12 cellular contexts compared by ENCODE assay signal in the genomic region with DNA sequence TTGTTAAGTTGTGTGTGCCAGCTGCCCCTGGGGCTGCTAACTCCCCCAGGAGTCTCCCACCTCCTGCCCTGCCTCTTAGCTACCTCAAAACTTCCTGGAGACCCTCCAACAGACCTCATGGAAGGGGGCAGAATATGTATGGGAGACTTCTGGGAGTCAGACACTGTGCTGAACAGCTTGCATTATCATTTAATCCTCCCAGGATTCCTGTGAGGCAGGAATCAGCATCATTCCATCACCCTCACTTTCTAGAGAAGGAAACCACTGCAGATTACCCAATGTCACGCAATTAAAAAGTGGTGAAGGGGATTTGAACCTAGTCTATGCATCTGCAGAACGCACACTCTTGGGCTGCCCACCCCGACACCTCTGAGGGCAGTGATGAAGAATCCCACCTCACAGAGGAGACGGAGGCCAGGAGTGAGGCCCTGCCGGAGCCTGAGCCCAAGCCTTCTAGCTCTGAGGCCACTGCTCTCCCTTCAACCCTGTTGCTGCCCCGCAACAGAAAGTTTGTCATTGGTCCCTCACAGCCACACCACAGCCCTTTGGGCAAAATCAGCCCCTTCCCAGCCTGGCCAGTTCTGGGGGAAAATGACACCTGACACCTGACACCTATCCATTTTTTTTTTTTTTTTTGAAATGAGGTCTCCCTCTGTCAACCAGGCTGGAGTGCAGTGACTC. TPM values are rescaled to one million over a fixed set of nuclear protein-coding genes. Genes with fewer than 3 reads are reported as not detected.
A peak's percentile ranks its signal among the peaks of the same experiment; 100 is the strongest.
DNase-seq lines count a peak whose midpoint lies in the region; ATAC-seq and TF ChIP-seq lines count a peak whose summit lies in the region.
"Had no signal": no experiment of that assay in that cellular context is flagged by ENCODE, and none has a peak within 500 bp of the region (broad histone marks: within the 10 kb centered on the region; RNA-seq: fewer than 3 reads in every experiment).

No MANE protein-coding gene starts in this region.

- no peak overlapping the region for H2BK20ac ChIP-seq in H9 (ENCODE audit: low read depth, low read length, poor library complexity, severe bottlenecking)

- TF ChIP-seq POLR2A in right lobe of liver (IDR thresholded peaks at IDR 0.05) (no peak), stomach (IDR thresholded peaks at IDR 0.05) (no peak)

- no peak overlapping the region for H2AFZ ChIP-seq in H9 (ENCODE audit: low read length)

- H3K79me1 ChIP-seq in H9 (ENCODE audit: insufficient read depth, low read depth, low read length, poor library complexity, severe bottlenecking) = no peaks in the 10 kb centered on the region

- DNase-seq in H9 = peak; percentile 71
- no peak for DNase-seq in choroid plexus epithelial cell (ENCODE audit: low read depth)
- DNase-seq in right lobe of liver = no peak
- no peak for DNase-seq in stomach
- DNase-seq in stimulated activated CD4-positive, alpha-beta T cell treated with anti-CD3 and anti-CD28 coated beads, Interleukin-1b, Interleukin-23, amount 100 ng/mL, for 48 hours = no peak
- no peak for DNase-seq in MV-4-11 (lab: John Stamatoyannopoulos, UW)
- DNase-seq in activated CD4-positive, alpha-beta T cell treated with anti-CD3 and anti-CD28 coated beads for 36 hours = no peak
- no peak for DNase-seq in NCI-H2081 treated with DMSO at 0.1 percent for 48 hours (lab: John Stamatoyannopoulos, UW)
- DNase-seq: activated CD8-positive, alpha-beta memory T cell treated with anti-CD3 and anti-CD28 coated beads, Interleukin-2, amount 10 ng/mL, durations not matched to agents 7 days and 5 days; activated naive CD8-positive, alpha-beta T cell treated with anti-CD3 and anti-CD28 coated beads, Interleukin-2, amount 50 U/mL, for 24 hours; occipital lobe; T1000 had no signal

- TF ChIP-seq EP300 in stomach (IDR thresholded peaks at IDR 0.05) = no peak

- no peaks in the 10 kb centered on the region for H3K36me3 ChIP-seq in right lobe of liver
- H3K36me3 ChIP-seq in stomach = peaks cover 0 to 69% (median 5%) of the 10 kb centered on the region in 4 donors

- no peak overlapping the region for H3K4me3 Mint-ChIP-seq in H9
- no peak overlapping the region for H3K4me3 Mint-ChIP-seq in activated CD4-positive, alpha-beta T cell treated with anti-CD3 and anti-CD28 coated beads for 36 hours
- H3K4me3 Mint-ChIP-seq: activated CD8-positive, alpha-beta memory T cell treated with anti-CD3 and anti-CD28 coated beads, Interleukin-2, amount 10 ng/mL, durations not matched to agents 7 days and 5 days; activated naive CD8-positive, alpha-beta T cell treated with anti-CD3 and anti-CD28 coated beads, Interleukin-2, amount 50 U/mL, for 24 hours had no signal

- WGBS in H9 (ENCODE audit: extremely low coverage, insufficient read length, low lambda C conversion rate) = no CpG with 5 or more reads among the region's 6 CpGs
- WGBS in right lobe of liver (ENCODE audit: insufficient coverage, low coverage, low lambda C conversion rate, missing lambda C conversion rate) = 93% methylated on average over 3 of the region's 6 CpGs
- 64 to 84% (median 72%) methylated on average over 5 to 6 of the region's 6 CpGs for WGBS in stomach, 5 donors

- no peaks in the 10 kb centered on the region for H3K27me3 Mint-ChIP-seq in H9 (ENCODE audit: low read depth)
- no peaks in the 10 kb centered on the region for H3K27me3 Mint-ChIP-seq in activated CD4-positive, alpha-beta T cell treated with anti-CD3 and anti-CD28 coated beads for 36 hours
- H3K27me3 Mint-ChIP-seq: activated naive CD8-positive, alpha-beta T cell treated with anti-CD3 and anti-CD28 coated beads, Interleukin-2, amount 50 U/mL, for 24 hours had no signal

- H3K14ac ChIP-seq in H9 (ENCODE audit: insufficient read depth, low read length) = no peak overlapping the region

- no peaks in the 10 kb centered on the region for H3K79me2 ChIP-seq in H9 (ENCODE audit: insufficient read depth, low read length)

- no peak overlapping the region for H2BK15ac ChIP-seq in H9 (ENCODE audit: low read depth, low read length)

- H3K18ac ChIP-seq in H9 (ENCODE audit: insufficient read length, low read depth, low read length) = no peak overlapping the region

- no peak overlapping the region for H3K9ac ChIP-seq in H9 (ENCODE audit: extremely low read depth, insufficient read length, low read length)

- H4K8ac ChIP-seq in H9 (replicated peaks; ENCODE audit: insufficient read length, low read depth, low read length) = no peak overlapping the region

- no peaks in the 10 kb centered on the region for H4K20me1 ChIP-seq in H9 (ENCODE audit: control insufficient read depth, insufficient read depth, insufficient read length)

- H3K23ac ChIP-seq in H9 (ENCODE audit: insufficient read length, low read depth, low read length) = no peak overlapping the region

- POLR2A ChIA-PET in activated CD4-positive, alpha-beta T cell treated with anti-CD3 and anti-CD28 coated beads for 36 hours (lab: Charles Lee) = interaction anchor here (0.7 kb wide), 1 partner anchor 48 kb away, joined by 6 read pairs; no protein-coding TSS in a partner anchor

- no peaks in the 10 kb centered on the region for H3K23me2 ChIP-seq in H9 (ENCODE audit: insufficient read length, low read depth, low read length, poor library complexity, severe bottlenecking)

- no peaks in the 10 kb centered on the region for H3K27me3 ChIP-seq in H9 (ENCODE audit: insufficient read depth, low read length)
- no peaks in the 10 kb centered on the region for H3K27me3 ChIP-seq in right lobe of liver
- H3K27me3 ChIP-seq in stomach = no peaks in the 10 kb centered on the region

- H3K27ac Mint-ChIP-seq in H9 = peak overlapping the region in 1 of 3 experiments; percentile 27; a peak in 1 of 7 replicates
- H3K27ac Mint-ChIP-seq in activated CD4-positive, alpha-beta T cell treated with anti-CD3 and anti-CD28 coated beads for 36 hours = no peak overlapping the region
- H3K27ac Mint-ChIP-seq: activated CD8-positive, alpha-beta memory T cell treated with anti-CD3 and anti-CD28 coated beads, Interleukin-2, amount 10 ng/mL, durations not matched to agents 7 days and 5 days; activated naive CD8-positive, alpha-beta T cell treated with anti-CD3 and anti-CD28 coated beads, Interleukin-2, amount 50 U/mL, for 24 hours had no signal

- no peak overlapping the region for H3K4me2 ChIP-seq in H9 (ENCODE audit: insufficient read depth, insufficient read length, low read length)

- ATAC-seq in right lobe of liver = no peak
- no peak for ATAC-seq in activated CD4-positive, alpha-beta T cell treated with anti-CD3 and anti-CD28 coated beads for 36 hours
- ATAC-seq: activated CD8-positive, alpha-beta memory T cell treated with anti-CD3 and anti-CD28 coated beads, Interleukin-2, amount 10 ng/mL, durations not matched to agents 7 days and 5 days; activated naive CD8-positive, alpha-beta T cell treated with anti-CD3 and anti-CD28 coated beads, Interleukin-2, amount 50 U/mL, for 24 hours had no signal

- no peak overlapping the region for H4K91ac ChIP-seq in H9 (ENCODE audit: insufficient read length, low read depth, low read length)

- H3K9me3 Mint-ChIP-seq in H9 = no peaks in the 10 kb centered on the region
- no peaks in the 10 kb centered on the region for H3K9me3 Mint-ChIP-seq in activated CD4-positive, alpha-beta T cell treated with anti-CD3 and anti-CD28 coated beads for 36 hours (ENCODE audit: low read depth)
- H3K9me3 Mint-ChIP-seq: activated naive CD8-positive, alpha-beta T cell treated with anti-CD3 and anti-CD28 coated beads, Interleukin-2, amount 50 U/mL, for 24 hours had no signal

- CTCF ChIA-PET in activated CD4-positive, alpha-beta T cell treated with anti-CD3 and anti-CD28 coated beads for 36 hours (lab: Charles Lee) = interaction anchor here (1.0 kb wide), 1 partner anchor 23 kb away, joined by 3 read pairs; no protein-coding TSS in a partner anchor

- H3T11ph ChIP-seq in H9 (ENCODE audit: low read length) = no peak overlapping the region

- no peak overlapping the region for H2BK12ac ChIP-seq in H9 (ENCODE audit: insufficient read length, low read depth, low read length)

- no peak overlapping the region for H2AK5ac ChIP-seq in H9 (ENCODE audit: insufficient read length, low read length)

- intact Hi-C loops in right lobe of liver (cut with DNase I) = no loop called here
- intact Hi-C loops in stomach (cut with DNase I; ENCODE audit: low total_unique reads) = no loop called here
- intact Hi-C loops in activated CD4-positive, alpha-beta T cell treated with anti-CD3 and anti-CD28 coated beads for 36 hours (cut with DNase I, micrococcal nuclease) = no loop called here

- no peak overlapping the region for H3K56ac ChIP-seq in H9 (ENCODE audit: insufficient read length, low read depth, low read length)

- no peak overlapping the region for H3K4ac ChIP-seq in H9 (ENCODE audit: low read depth, low read length)

- H3K27ac ChIP-seq in H9 (ENCODE audit: insufficient read length, low read depth, low read length) (no peak overlapping the region), right lobe of liver (peak overlapping the region; percentile 2 to 62 (median 15)), stomach (peak overlapping the region; percentile 24 to 95 (median 89))

- H3K4me1 ChIP-seq in H9 (ENCODE audit: insufficient read depth, low read length) = no peaks in the 10 kb centered on the region; the same call in 1 of the 2 replicates
- no peaks in the 10 kb centered on the region for H3K4me1 ChIP-seq in right lobe of liver
- H3K4me1 ChIP-seq in stomach = peaks cover 7 to 24% (median 20%) of the 10 kb centered on the region in 4 donors

- H2BK5ac ChIP-seq in H9 (ENCODE audit: insufficient read length, low read length) = no peak overlapping the region

- TF ChIP-seq CTCF in H9 (conservative IDR thresholded peaks at IDR 0.05) (no peak), choroid plexus epithelial cell (conservative IDR thresholded peaks at IDR 0.05; ENCODE audit: low read depth, low read length) (no peak), right lobe of liver (IDR thresholded peaks at IDR 0.05) (no peak), stomach (IDR thresholded peaks at IDR 0.05) (no peak)

- H3K36me3 Mint-ChIP-seq in H9 (ENCODE audit: insufficient read depth in 1 of 3, low read depth in 3 of 3) = no peaks in the 10 kb centered on the region
- H3K36me3 Mint-ChIP-seq in activated CD4-positive, alpha-beta T cell treated with anti-CD3 and anti-CD28 coated beads for 36 hours (ENCODE audit: low read depth) = no peaks in the 10 kb centered on the region
- H3K36me3 Mint-ChIP-seq: activated CD8-positive, alpha-beta memory T cell treated with anti-CD3 and anti-CD28 coated beads, Interleukin-2, amount 10 ng/mL, durations not matched to agents 7 days and 5 days had no signal

- peak overlapping the region; percentile 67 for H3K4me3 ChIP-seq in choroid plexus epithelial cell (ENCODE audit: low read depth, low read length)
- H3K4me3 ChIP-seq in right lobe of liver = peak overlapping the region; percentile 21 to 37 (median 35)
- peak overlapping the region; percentile 46 to 63 (median 59) for H3K4me3 ChIP-seq in stomach

- no peak overlapping the region for H4K5ac ChIP-seq in H9 (ENCODE audit: insufficient read length, low read depth, low read length)

- no peaks in the 10 kb centered on the region for H3K9me3 ChIP-seq in H9 (ENCODE audit: control insufficient read depth, low read depth, low read length)
- H3K9me3 ChIP-seq in right lobe of liver = no peaks in the 10 kb centered on the region
- no peaks in the 10 kb centered on the region for H3K9me3 ChIP-seq in stomach

- H3K4me1 Mint-ChIP-seq in H9 = peaks cover 29 to 41% of the 10 kb centered on the region in 2 experiments
- no peaks in the 10 kb centered on the region for H3K4me1 Mint-ChIP-seq in activated CD4-positive, alpha-beta T cell treated with anti-CD3 and anti-CD28 coated beads for 36 hours
- H3K4me1 Mint-ChIP-seq: activated CD8-positive, alpha-beta memory T cell treated with anti-CD3 and anti-CD28 coated beads, Interleukin-2, amount 10 ng/mL, durations not matched to agents 7 days and 5 days; activated naive CD8-positive, alpha-beta T cell treated with anti-CD3 and anti-CD28 coated beads, Interleukin-2, amount 50 U/mL, for 24 hours had no signal

- no peak overlapping the region for H2BK120ac ChIP-seq in H9 (ENCODE audit: low read depth, low read length, poor library complexity, severe bottlenecking)

RNA-seq across cellular contexts. Expression of a gene that starts 30.3 kb away (rescaled TPM):
- total RNA-seq in H9 (2021) (not detected in 2 replicates), right lobe of liver (not detected), stomach (10 to 100 TPM in 1 of 5 donors, 1 to 10 TPM in 1, not detected in 3; 1.7 to 31.0 TPM)
- polyA plus RNA-seq in stomach = 1 to 10 TPM in 2 of 3 donors, under 1 TPM in 1; 0.56 to 5.6 (median 1.8) TPM
- not detected for total RNA-seq in activated CD4-positive, alpha-beta T cell treated with anti-CD3 and anti-CD28 coated beads for 36 hours
- total RNA-seq: activated CD8-positive, alpha-beta memory T cell treated with anti-CD3 and anti-CD28 coated beads, Interleukin-2, amount 10 ng/mL, durations not matched to agents 7 days and 5 days; occipital lobe had no signal

RNA-seq across cellular contexts. Expression of a gene that starts 51.6 kb away (rescaled TPM):
- total RNA-seq in H9 (2021) (15.3 and 16.5 TPM in 2 replicates), right lobe of liver (1 to 10 TPM in 2 of 6 experiments, under 1 TPM in 4; 0.29 to 1.2 (median 0.62) TPM), stomach (10 to 100 TPM in 1 of 5 donors, 1 to 10 TPM in 3, not detected in 1; 3.0 to 13.4 (median 4.3) TPM)
- 1 to 10 TPM; 2.1 to 5.2 (median 2.3) TPM for polyA plus RNA-seq in stomach
- 10 to 100 TPM; 17.5 to 18.8 TPM for total RNA-seq in activated CD4-positive, alpha-beta T cell treated with anti-CD3 and anti-CD28 coated beads for 36 hours
